In genomic region chr11:76656571-76657081, GRCh38 we compare ENCODE assay signal across 20 cellular contexts. TPM values are rescaled to one million over a fixed set of nuclear protein-coding genes. Genes with fewer than 3 reads are reported as not detected.
DNase-seq lines count a peak whose midpoint lies in the region; ATAC-seq, FAIRE-seq and TF ChIP-seq lines count a peak whose summit lies in the region.
"Had no signal": no experiment of that assay in that cellular context is flagged by ENCODE, and none has a peak within 500 bp of the region (broad histone marks: within the 10 kb centered on the region; RNA-seq: fewer than 3 reads in every experiment).

No MANE protein-coding gene starts in this region.

- H3K9ac ChIP-seq in K562 (ENCODE audit: insufficient read depth in 1 of 2, low read depth in 2 of 2, low read length in 2 of 2), result peak overlapping the region in 1 of 2 experiments; percentile 50; a peak in 1 of 4 replicates

- no peak for ATAC-seq in K562
- peak; percentile 8 for ATAC-seq in left colon
- no peak for ATAC-seq in GM21423 (IDR thresholded peaks at IDR 0.05; ENCODE audit: unreplicated experiment)
- ATAC-seq: GM12878 had no signal

- H3K36me3 Mint-ChIP-seq in endothelial cell (ENCODE audit: low read depth, unreplicated experiment), result peaks cover 19% of the 10 kb centered on the region

- TF ChIP-seq POLR2A in K562 (conservative IDR thresholded peaks at IDR 0.05) (no peak), spleen (IDR thresholded peaks at IDR 0.05) (no peak), GM12892 (IDR thresholded peaks at IDR 0.05; ENCODE audit: low read depth, low read length) (no peak)

- no peak for TF ChIP-seq EP300 in K562 (IDR thresholded peaks at IDR 0.05; ENCODE audit: low read length)

- DNase-seq in H7 (peak; percentile 67), K562 (ENCODE audit: extremely low read depth in 1 of 4, low spot score in 3 of 4) (no peak), left colon (no peak), spleen (peak; percentile 48), T-helper 9 cell (no peak), GM12892 (ENCODE audit: insufficient read length) (no peak), endothelial cell (ENCODE audit: low spot score) (no peak)
- DNase-seq: amniotic stem cell; C1 segment of cervical spinal cord; DND-41; foreskin melanocyte; kidney glomerular epithelial cell; NCI-H1092; NCI-H510A; stimulated activated CD4-positive, alpha-beta T cell treated with anti-CD3 and anti-CD28 coated beads, Interleukin-15, amount 100 ng/mL, for 24 hours had no signal

- no peaks in the 10 kb centered on the region for H3K9me3 Mint-ChIP-seq in endothelial cell (ENCODE audit: unreplicated experiment)

- no peaks in the 10 kb centered on the region for H4K20me1 ChIP-seq in K562 (replicated peaks; ENCODE audit: control insufficient read depth, insufficient read depth, low read length)

- TF ChIP-seq CTCF in K562 (IDR thresholded peaks at IDR 0.05 in 2 of 3, conservative IDR thresholded peaks at IDR 0.05 in 1 of 3; ENCODE audit: insufficient read depth in 2 of 3, low read depth in 1 of 3, low read length in 3 of 3), result no peak
- no peak for TF ChIP-seq CTCF in spleen (IDR thresholded peaks at IDR 0.05 in 8 of 11, conservative IDR thresholded peaks at IDR 0.05 in 3 of 11)
- TF ChIP-seq CTCF in endothelial cell (IDR thresholded peaks at IDR 0.05; ENCODE audit: unreplicated experiment), result no peak

- CTCF ChIA-PET in K562 (lab: Yijun Ruan, JAX; ENCODE audit: low intra/inter-chr PET ratio), result no interaction called here

- no peaks in the 10 kb centered on the region for H3K79me2 ChIP-seq in K562 (ENCODE audit: control insufficient read depth, insufficient read depth, low read length)

- H2AFZ ChIP-seq in K562 (ENCODE audit: low read depth, low read length), result peak overlapping the region; percentile 52; the same call in 1 of the 2 replicates

- H3K27me3 Mint-ChIP-seq in endothelial cell (ENCODE audit: unreplicated experiment), result peaks cover 17% of the 10 kb centered on the region

- H3K27me3 ChIP-seq in H7 (ENCODE audit: control insufficient read depth, insufficient read depth, low read length) (no peaks in the 10 kb centered on the region; the same call in 1 of the 2 replicates), K562 (ENCODE audit: control insufficient read depth in 2 of 2, insufficient read depth in 2 of 2, low read length in 2 of 2) (peaks cover 0 to 12% of the 10 kb centered on the region in 2 experiments; a peak in 2 of 5 replicates), spleen (replicated peaks in 1 of 7) (peaks cover 0 to 4% (median 0%) of the 10 kb centered on the region in 7 donors)

- H3K9me3 ChIP-seq in K562 (replicated peaks; ENCODE audit: control insufficient read depth, insufficient read depth, low read depth, low read length) (no peaks in the 10 kb centered on the region), spleen (no peaks in the 10 kb centered on the region)
- H3K9me3 ChIP-seq: neutrophil had no signal

- intact Hi-C loops in K562 (cut with micrococcal nuclease) (no loop called here), left colon (cut with DNase I, micrococcal nuclease) (no loop called here), spleen (cut with DNase I; ENCODE audit: low total_unique reads) (no loop called here)

- peaks cover 26% of the 10 kb centered on the region for H3K4me1 Mint-ChIP-seq in endothelial cell (ENCODE audit: unreplicated experiment)

- WGBS in K562 (ENCODE audit: insufficient coverage, low coverage, missing lambda C conversion rate), result 14% methylated on average over 6 of the region's 7 CpGs
- 34 to 55% (median 40%) methylated on average over 7 of the region's 7 CpGs for WGBS in spleen, 5 donors

- POLR2A ChIA-PET in K562 (lab: Yijun Ruan, JAX), result interaction anchor here (0.6 kb wide), 2 partner anchors 12 to 1664 kb away, joined by 3 read pairs; no protein-coding TSS in a partner anchor

- TF ChIP-seq RAD21 in K562 (CRISPR knock-in tag; conservative IDR thresholded peaks at IDR 0.05 in 1 of 2, IDR thresholded peaks at IDR 0.05 in 1 of 2), result no peak

- no TSS peak for BruUV-seq in K562 (replicated peaks; lab: Mats Ljungman, UMichigan)

- no peak overlapping the region for H3K4me3 ChIP-seq in H7 (ENCODE audit: insufficient read depth, low read depth, low read length)
- H3K4me3 ChIP-seq in K562, result no peak overlapping the region
- H3K4me3 ChIP-seq in spleen, result no peak overlapping the region
- H3K4me3 ChIP-seq: GM12878 had no signal

- H3K4me2 ChIP-seq in K562 (ENCODE audit: insufficient read depth, low read length), result no peak overlapping the region

- in situ Hi-C loops in K562 (cut with MboI), result no loop called here

- H3K27ac Mint-ChIP-seq in endothelial cell (ENCODE audit: unreplicated experiment), result no peak overlapping the region

- H3K4me3 Mint-ChIP-seq in endothelial cell (ENCODE audit: unreplicated experiment), result no peak overlapping the region

- FAIRE-seq in K562 (lab: Jason Lieb, UNC) (no peak), GM12892 (lab: Jason Lieb, UNC) (no peak)
- FAIRE-seq: GM12878, H54, TTC549 had no signal

- H3K4me1 ChIP-seq in K562 (replicated peaks in 1 of 2; ENCODE audit: control insufficient read depth in 2 of 2, insufficient read depth in 2 of 2, low read length in 2 of 2) (peaks cover 11 to 44% of the 10 kb centered on the region in 2 experiments; a peak in 4 of 5 replicates), spleen (peaks cover 0 to 42% (median 28%) of the 10 kb centered on the region in 6 donors)

- H3K36me3 ChIP-seq in H7 (replicated peaks; ENCODE audit: control insufficient read depth, insufficient read depth, low read length) (no peaks in the 10 kb centered on the region), K562 (ENCODE audit: control insufficient read depth, insufficient read depth, low read length) (no peaks in the 10 kb centered on the region), spleen (peaks cover 0 to 48% (median 14%) of the 10 kb centered on the region in 6 donors)
- H3K36me3 ChIP-seq: neutrophil had no signal

- no peaks in the 10 kb centered on the region for H3K9me1 ChIP-seq in K562 (ENCODE audit: control insufficient read depth, insufficient read depth, low read length)

- H3K27ac ChIP-seq in K562 (ENCODE audit: extremely low read depth, low read depth, low read length) (no peak overlapping the region), spleen (peak overlapping the region in 3 of 8 donors; percentile 14 to 28 (median 21))
- H3K27ac ChIP-seq: neutrophil had no signal

TF ChIP-seq in K562, 482 proteins besides CTCF, POLR2A, EP300 and RAD21 (continues in another document):
- TF ChIP-seq TAF9B (IDR thresholded peaks at IDR 0.05; ENCODE audit: partially characterized antibody) (no peak), ZKSCAN8 (CRISPR knock-in tag; IDR thresholded peaks at IDR 0.05) (no peak), FOXA1 (IDR thresholded peaks at IDR 0.05; ENCODE audit: borderline replicate concordance) (no peak), SRSF9 (IDR thresholded peaks at IDR 0.05; ENCODE audit: borderline replicate concordance, low read depth, low read length) (no peak), ZBTB17 (CRISPR knock-in tag; IDR thresholded peaks at IDR 0.05) (no peak), SIX5 (IDR thresholded peaks at IDR 0.05; ENCODE audit: borderline replicate concordance in 1 of 2, insufficient read depth in 1 of 2, low read depth in 1 of 2, low read length in 2 of 2) (no peak), ZNF143 (CRISPR knock-in tag; IDR thresholded peaks at IDR 0.05) (no peak), RFX5 (IDR thresholded peaks at IDR 0.05; ENCODE audit: low read depth, low read length) (no peak), MLX (CRISPR knock-in tag; conservative IDR thresholded peaks at IDR 0.05) (no peak), COPS2 (conservative IDR thresholded peaks at IDR 0.05) (no peak), CREB3L1 (IDR thresholded peaks at IDR 0.05; ENCODE audit: borderline replicate concordance, low read depth) (no peak)

RNA-seq across cellular contexts. Expression of gene LRRC32, which starts 13.9 kb away (rescaled TPM):
- total RNA-seq in H7 (2014; rRNA removed; shearing (Covaris generic)), result 0.63 and 0.94 TPM in 2 replicates
- 0.21 and 0.65 TPM in 2 replicates for total RNA-seq in K562 (2011; cell fraction: chromatin; rRNA removed; ENCODE audit: low replicate concordance)
- total RNA-seq in K562 (2011; cell fraction: nucleolus; rRNA removed), result 0.79 and 1.3 TPM in 2 replicates
- 0.76 and 0.81 TPM in 2 replicates for total RNA-seq in K562 (2011; cell fraction: nucleoplasm; rRNA removed)
- 0.16 and 0.50 TPM in 2 replicates for total RNA-seq in K562 (2014; rRNA removed)
- 0.16 TPM in 1 of 2 replicates, not detected in the other for total RNA-seq in K562 (2014; rRNA removed; fragmentation: Illumina TruSeq; extraction: Trizol)
- not detected in 2 replicates for total RNA-seq in K562 (2015; rRNA removed; fragmentation: Illumina TruSeq; extraction: Trizol)
- 0.20 and 0.31 TPM in 2 replicates for total RNA-seq in K562 (2021)
- polyA plus RNA-seq in K562 (2011; rRNA removed), result 0.10 and 0.47 TPM in 2 replicates
- polyA plus RNA-seq in K562 (2011; cell fraction: cytosol; rRNA removed), result 0.44 and 0.48 TPM in 2 replicates
- 0.41 and 0.63 TPM in 2 replicates for polyA plus RNA-seq in K562 (2011; cell fraction: nucleus; rRNA removed)
- 0.12 and 0.65 TPM in 2 replicates for polyA plus RNA-seq in K562 (2012)
- polyA plus RNA-seq in K562 (2014; fragmentation: Illumina TruSeq; extraction: Trizol), result 0.18 and 0.44 TPM in 2 replicates
- not detected for polyA plus RNA-seq in K562 (2014; fragmentation: Nextera tagmentation; extraction: Ambion mirVana)
- 0.08 TPM in 1 of 2 replicates, not detected in the other for polyA plus RNA-seq in K562 (2014; rRNA removed)
- 0.53 and 0.57 TPM in 2 replicates for polyA minus RNA-seq in K562 (2011; rRNA and poly(A)+ RNA removed)
- 0.55 and 0.67 TPM in 2 replicates for polyA minus RNA-seq in K562 (2011; cell fraction: cytosol; rRNA and poly(A)+ RNA removed)
- 0.13 and 0.56 TPM in 2 replicates for polyA minus RNA-seq in K562 (2011; cell fraction: nucleus; rRNA and poly(A)+ RNA removed)
- 10 to 100 TPM; 12.5 to 15.6 TPM for total RNA-seq in left colon
- 100 to 1,000 TPM in 3 of 7 donors, 10 to 100 TPM in 4; 44.1 to 214 (median 90.3) TPM for total RNA-seq in spleen
- polyA plus RNA-seq in spleen, result 10 to 100 TPM; 25.9 to 29.5 (median 29.4) TPM
- polyA plus RNA-seq in GM12892 (2012; ENCODE audit: missing spikeins), result 5.1 TPM
- 22.0 TPM for total RNA-seq in endothelial cell (ENCODE audit: unreplicated experiment)

Comparison
In these comparisons a context has a peak if more than half of its experiments do, and no peak if none do; other contexts are left out.
1. DNase-seq: peak in H7 (single experiment) and spleen (single experiment); none in K562 (0 of 4), left colon (0 of 2), T-helper 9 cell (single experiment), GM12892 (single experiment) and endothelial cell (single experiment).